ENCODE assay signal across 1 cellular context in the genomic region with DNA sequence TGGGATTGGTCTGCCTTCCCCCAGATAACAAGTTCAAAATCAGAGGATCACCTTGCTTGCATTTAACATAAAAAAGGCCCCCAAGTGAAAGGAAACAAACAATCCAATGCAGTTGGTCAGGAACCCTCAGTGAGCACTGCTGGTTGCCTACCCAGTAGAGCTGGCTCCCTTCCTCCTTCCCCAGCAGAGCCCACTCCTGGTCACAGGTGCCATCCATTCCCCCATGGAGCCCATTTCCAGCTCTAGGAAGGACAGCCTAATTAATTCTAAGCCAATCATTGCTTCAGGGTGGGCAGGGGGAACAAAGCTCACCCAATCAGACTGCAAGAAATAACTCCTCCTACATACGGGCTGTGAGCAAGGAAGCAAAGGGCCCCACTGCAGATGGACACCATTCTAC.
A peak's percentile ranks its signal among the peaks of the same experiment; 100 is the strongest.
TF ChIP-seq lines count a peak whose summit lies in the region.

No MANE protein-coding gene starts in this region.

TF ChIP-seq in HEK293, 187 proteins besides CTCF, POLR2A, EP300 and RAD21:
- TF ChIP-seq KLF8 (tag by site-specific recombination; IDR thresholded peaks at IDR 0.05) (no peak), ZIC2 (tag by site-specific recombination; IDR thresholded peaks at IDR 0.05) (peak; percentile 45)
